17 cellular contexts compared by ENCODE assay signal in the genomic region with DNA sequence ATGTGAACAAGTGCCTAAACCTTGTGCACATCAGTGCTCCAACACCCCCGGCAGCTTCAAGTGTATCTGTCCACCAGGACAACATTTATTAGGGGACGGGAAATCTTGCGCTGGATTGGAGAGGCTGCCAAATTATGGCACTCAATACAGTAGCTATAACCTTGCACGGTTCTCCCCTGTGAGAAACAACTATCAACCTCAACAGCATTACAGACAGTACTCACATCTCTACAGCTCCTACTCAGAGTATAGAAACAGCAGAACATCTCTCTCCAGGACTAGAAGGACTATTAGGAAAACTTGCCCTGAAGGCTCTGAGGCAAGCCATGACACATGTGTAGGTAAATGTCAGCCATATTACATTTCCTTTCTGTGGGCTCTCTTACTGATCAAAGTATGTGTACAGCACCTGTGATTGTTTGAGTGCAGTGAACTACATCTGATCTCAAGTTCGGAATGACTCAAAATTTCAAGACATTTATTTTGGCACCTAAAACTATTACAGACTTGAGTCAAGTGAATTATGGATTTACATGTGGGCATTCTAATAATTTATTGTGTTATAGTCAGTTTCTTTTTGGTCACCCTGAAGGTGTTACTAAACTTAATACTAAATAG.
DNase-seq lines count a peak whose midpoint lies in the region; ATAC-seq, FAIRE-seq and TF ChIP-seq lines count a peak whose summit lies in the region.
"Had no signal": no experiment of that assay in that cellular context is flagged by ENCODE, and none has a peak within 500 bp of the region (broad histone marks: within the 10 kb centered on the region; RNA-seq: fewer than 3 reads in every experiment).

No MANE protein-coding gene starts in this region.

- 0 out of 6 replicates have a peak overlapping the region, but pooled peaks of 1 of the 2 experiments have one; percentile 19 for H3K27ac ChIP-seq in A549
- no peak overlapping the region for H3K27ac ChIP-seq in GM12878 (ENCODE audit: control insufficient read depth, insufficient read depth)
- no peak overlapping the region for H3K27ac ChIP-seq in brain microvascular endothelial cell
- H3K27ac ChIP-seq in body of pancreas = no peak overlapping the region
- H3K27ac ChIP-seq: ascending aorta, ovary, testis had no signal

- no peaks in the 10 kb centered on the region for H3K79me2 ChIP-seq in GM12878 (ENCODE audit: control insufficient read depth, insufficient read depth, low read length)

- CTCF ChIA-PET in A549 (lab: Yijun Ruan, JAX) = interaction anchor here (1.2 kb wide), 1 partner anchor 34 kb away, joined by 5 read pairs; no protein-coding TSS in a partner anchor
- CTCF ChIA-PET in GM12878 (lab: Yijun Ruan, JAX) = no interaction called here

- H3K4me3 ChIP-seq in A549 = no peak overlapping the region
- H3K4me3 ChIP-seq in GM12878 = no peak overlapping the region
- no peak overlapping the region for H3K4me3 ChIP-seq in brain microvascular endothelial cell (ENCODE audit: low read depth, low read length)
- H3K4me3 ChIP-seq in body of pancreas = no peak overlapping the region
- H3K4me3 ChIP-seq: ovary, testis had no signal

- TF ChIP-seq EP300 in A549 (IDR thresholded peaks at IDR 0.05) = no peak
- TF ChIP-seq EP300 in GM12878 (IDR thresholded peaks at IDR 0.05; ENCODE audit: borderline replicate concordance in 1 of 2, control insufficient read depth in 1 of 2, low read depth in 2 of 2, low read length in 2 of 2) = no peak

- no peak overlapping the region for H2AFZ ChIP-seq in GM12878 (ENCODE audit: control insufficient read depth, low read depth, low read length)

- no peaks in the 10 kb centered on the region for H3K9me3 ChIP-seq in A549
- no peaks in the 10 kb centered on the region for H3K9me3 ChIP-seq in GM12878 (replicated peaks; ENCODE audit: control insufficient read depth, insufficient read depth, low read length)
- no peaks in the 10 kb centered on the region for H3K9me3 ChIP-seq in body of pancreas
- H3K9me3 ChIP-seq: ascending aorta, ovary, testis had no signal

- no peaks in the 10 kb centered on the region for H4K20me1 ChIP-seq in GM12878 (ENCODE audit: control insufficient read depth, insufficient read depth)

- H3K36me3 ChIP-seq in GM12878 (ENCODE audit: control insufficient read depth in 2 of 2, insufficient read depth in 2 of 2, low read length in 1 of 2) (no peaks in the 10 kb centered on the region), brain microvascular endothelial cell (replicated peaks) (no peaks in the 10 kb centered on the region), body of pancreas (replicated peaks in 1 of 2; ENCODE audit: insufficient read depth in 1 of 2, low read depth in 2 of 2) (no peaks in the 10 kb centered on the region)
- H3K36me3 ChIP-seq: ascending aorta, ovary had no signal

- no peak for TF ChIP-seq POLR2A in A549 (IDR thresholded peaks at IDR 0.05; ENCODE audit: low read length)
- TF ChIP-seq POLR2A in GM12878 (IDR thresholded peaks at IDR 0.05; ENCODE audit: low read depth, low read length) = no peak
- no peak for TF ChIP-seq POLR2A in body of pancreas (IDR thresholded peaks at IDR 0.05)

- TF ChIP-seq RAD21 in A549 (conservative IDR thresholded peaks at IDR 0.05 in 1 of 2, IDR thresholded peaks at IDR 0.05 in 1 of 2) (no peak), GM12878 (IDR thresholded peaks at IDR 0.05; ENCODE audit: insufficient read depth, low read depth, low read length) (no peak)

- RAD21 ChIA-PET in GM12878 (lab: Charles Lee; ENCODE audit: unreplicated experiment) = no interaction called here

- POLR2A ChIA-PET in A549 (lab: Yijun Ruan, JAX) = no interaction called here
- POLR2A ChIA-PET in GM12878 (lab: Charles Lee) = no interaction called here

- SMC1A ChIA-PET in GM12878 (lab: Charles Lee; ENCODE audit: uncharacterized antibody, unreplicated experiment) = no interaction called here

- H3K9ac ChIP-seq in GM12878 (ENCODE audit: control insufficient read depth, insufficient read depth, low read length) = no peak overlapping the region

- TF ChIP-seq CTCF in A549 (IDR thresholded peaks at IDR 0.05) (no peak), GM12878 (IDR thresholded peaks at IDR 0.05 in 2 of 3, conservative IDR thresholded peaks at IDR 0.05 in 1 of 3; ENCODE audit: control insufficient read depth in 2 of 3, extremely low read depth in 1 of 3, insufficient read depth in 1 of 3, low read depth in 3 of 3, low read length in 3 of 3) (no peak), brain microvascular endothelial cell (IDR thresholded peaks at IDR 0.05; ENCODE audit: low read depth, low read length, missing control alignments) (no peak), body of pancreas (IDR thresholded peaks at IDR 0.05) (no peak)

- no peak for FAIRE-seq in A549 (lab: Jason Lieb, UNC)
- no peak for FAIRE-seq in GM12878 (lab: Jason Lieb, UNC)
- FAIRE-seq: TTC549 had no signal

- no peak for DNase-seq in A549 (ENCODE audit: low read depth in 1 of 2, low spot score in 1 of 2)
- DNase-seq in GM12878 (ENCODE audit: low read depth, low spot score) = no peak
- no peak for DNase-seq in brain microvascular endothelial cell
- DNase-seq in body of pancreas = no peak
- no peak for DNase-seq in stimulated activated naive CD8-positive, alpha-beta T cell treated with anti-CD3 and anti-CD28 coated beads, Interleukin-15, Interleukin-2, amounts not matched to agents 100 U/mL and 50 U/mL, for 24 hours
- DNase-seq: activated CD4-positive, alpha-beta memory T cell treated with anti-CD3 and anti-CD28 coated beads, Interleukin-2, amount 10 ng/mL, durations not matched to agents 7 days and 5 days; foreskin fibroblast; H7; NCI-H1092; ovary; SHP77; testis had no signal

- in situ Hi-C loops in GM12878 (cut with MboI) = no loop called here
- in situ Hi-C loops in brain microvascular endothelial cell (cut with HindIII; ENCODE audit: low pct_ligation_motif_present, low sequenced_read_pairs) = no loop called here

- H3K27me3 ChIP-seq in GM12878 (replicated peaks in 1 of 2; ENCODE audit: control insufficient read depth in 2 of 2, insufficient read depth in 2 of 2, low read length in 1 of 2) = no peaks in the 10 kb centered on the region
- no peaks in the 10 kb centered on the region for H3K27me3 ChIP-seq in brain microvascular endothelial cell (replicated peaks)
- no peaks in the 10 kb centered on the region for H3K27me3 ChIP-seq in body of pancreas
- H3K27me3 ChIP-seq: ascending aorta, ovary, testis had no signal

- peak overlapping the region; percentile 28; the same call in 1 of the 3 replicates for H3K4me2 ChIP-seq in A549
- H3K4me2 ChIP-seq in GM12878 (ENCODE audit: control insufficient read depth, insufficient read depth) = no peak overlapping the region

- H3K4me1 ChIP-seq in A549 (peaks cover 13% of the 10 kb centered on the region), GM12878 (ENCODE audit: control insufficient read depth, insufficient read depth, low read length) (no peaks in the 10 kb centered on the region), body of pancreas (no peaks in the 10 kb centered on the region)
- H3K4me1 ChIP-seq: testis had no signal

- no peak for ATAC-seq in A549
- peak; percentile 69 for ATAC-seq in GM18873 (IDR thresholded peaks at IDR 0.05; ENCODE audit: low FRiP score, unreplicated experiment)
- ATAC-seq in HG03575 (IDR thresholded peaks at IDR 0.05; ENCODE audit: extremely low read depth, insufficient number of reproducible peaks, low FRiP score, unreplicated experiment) = peak; percentile 61
- ATAC-seq in GM12878 = peak; percentile 85
- ATAC-seq in body of pancreas = no peak
- ATAC-seq in stimulated activated naive CD8-positive, alpha-beta T cell treated with anti-CD3 and anti-CD28 coated beads, Interleukin-15, Interleukin-2, amounts not matched to agents 100 U/mL and 50 U/mL, for 24 hours = no peak
- ATAC-seq in GM18907 (IDR thresholded peaks at IDR 0.05; ENCODE audit: unreplicated experiment) = no peak

- 75% methylated on average over 5 of the region's 5 CpGs for WGBS in A549 (ENCODE audit: missing lambda C conversion rate)
- 44% methylated on average over 5 of the region's 5 CpGs for WGBS in GM12878 (ENCODE audit: insufficient coverage, insufficient replicate concordance, low lambda C conversion rate, missing lambda C conversion rate)
- WGBS in body of pancreas, 2 donors = 75 to 79% methylated on average over 5 of the region's 5 CpGs

- BruUV-seq in GM12878 (replicated peaks; lab: Mats Ljungman, UMichigan) = no TSS peak

- intact Hi-C loops in GM12878 (cut with micrococcal nuclease; ENCODE audit: unreplicated experiment) = no loop called here
- intact Hi-C loops in body of pancreas (cut with DNase I) = no loop called here

TF ChIP-seq in A549, 52 proteins besides CTCF, POLR2A, EP300 and RAD21:
- no peak for TF ChIP-seq ZSCAN20 (CRISPR knock-in tag; IDR thresholded peaks at IDR 0.05)
- TF ChIP-seq RARB (CRISPR knock-in tag; IDR thresholded peaks at IDR 0.05) = no peak

TF ChIP-seq in GM12878, 131 proteins besides CTCF, POLR2A, EP300 and RAD21 (continues in another document):
- TF ChIP-seq, protein P1, sequence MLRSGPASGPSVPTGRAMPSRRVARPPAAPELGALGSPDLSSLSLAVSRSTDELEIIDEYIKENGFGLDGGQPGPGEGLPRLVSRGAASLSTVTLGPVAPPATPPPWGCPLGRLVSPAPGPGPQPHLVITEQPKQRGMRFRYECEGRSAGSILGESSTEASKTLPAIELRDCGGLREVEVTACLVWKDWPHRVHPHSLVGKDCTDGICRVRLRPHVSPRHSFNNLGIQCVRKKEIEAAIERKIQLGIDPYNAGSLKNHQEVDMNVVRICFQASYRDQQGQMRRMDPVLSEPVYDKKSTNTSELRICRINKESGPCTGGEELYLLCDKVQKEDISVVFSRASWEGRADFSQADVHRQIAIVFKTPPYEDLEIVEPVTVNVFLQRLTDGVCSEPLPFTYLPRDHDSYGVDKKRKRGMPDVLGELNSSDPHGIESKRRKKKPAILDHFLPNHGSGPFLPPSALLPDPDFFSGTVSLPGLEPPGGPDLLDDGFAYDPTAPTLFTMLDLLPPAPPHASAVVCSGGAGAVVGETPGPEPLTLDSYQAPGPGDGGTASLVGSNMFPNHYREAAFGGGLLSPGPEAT (IDR thresholded peaks at IDR 0.05; ENCODE audit: low read depth) = no peak
- TF ChIP-seq ZNF207 (IDR thresholded peaks at IDR 0.05; ENCODE audit: borderline replicate concordance) (no peak), HSF1 (IDR thresholded peaks at IDR 0.05; ENCODE audit: low read depth, low read length) (no peak), FOXK2 (IDR thresholded peaks at IDR 0.05) (no peak)

Comparison
In these comparisons a context has a peak if more than half of its experiments do, and no peak if none do; other contexts are left out.
1. ATAC-seq: peak in GM18873 (single experiment), HG03575 (single experiment) and GM12878 (single experiment); none in A549 (0 of 2), body of pancreas (single experiment), stimulated activated naive CD8-positive, alpha-beta T cell treated with anti-CD3 and anti-CD28 coated beads, Interleukin-15, Interleukin-2, amounts not matched to agents 100 U/mL and 50 U/mL, for 24 hours (single experiment) and GM18907 (single experiment).
2. Of the 24 proteins assayed by ChIP-seq in both GM12878 and A549: peak only in GM12878: JUNB; only in A549: none; in both: none; in neither: 23.